In the genomic region with DNA sequence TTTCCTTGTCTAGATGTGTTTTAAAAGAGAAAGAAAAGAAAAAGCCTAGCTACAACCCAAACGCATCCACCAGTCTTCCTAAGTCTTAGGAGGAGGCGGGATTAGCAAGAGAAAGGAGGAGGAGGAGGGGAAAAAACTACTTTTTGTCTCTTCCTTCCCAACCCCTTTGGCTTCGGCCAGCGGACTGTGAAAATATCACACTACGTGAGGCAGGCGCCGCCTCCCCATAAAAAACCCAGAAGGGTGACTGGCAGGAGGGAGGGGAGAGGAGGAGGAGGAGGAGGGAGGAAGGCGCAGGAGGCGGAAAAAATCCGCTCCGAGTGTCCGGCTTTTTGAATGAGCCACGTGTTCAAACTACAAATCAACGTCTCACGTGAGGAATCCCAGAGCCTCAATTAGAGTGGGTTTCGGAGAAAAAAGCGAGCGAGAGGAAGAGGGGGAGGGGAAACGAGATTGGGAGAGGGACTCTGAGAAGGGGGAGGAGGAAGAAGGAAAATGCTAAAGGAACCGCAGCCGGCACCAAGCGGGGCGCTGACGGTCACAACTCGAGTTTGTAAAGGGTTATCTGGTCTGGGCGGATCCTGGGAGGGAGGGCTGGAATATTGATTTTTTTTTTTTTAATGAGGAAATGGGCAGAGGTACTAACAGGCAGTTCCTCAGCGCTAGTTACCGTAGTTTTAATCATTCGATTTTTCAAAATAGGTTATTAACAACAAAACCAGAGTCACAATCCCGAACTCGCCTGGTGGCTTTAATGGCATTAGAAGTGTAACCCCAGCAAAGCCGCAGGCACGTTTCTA, we compare ENCODE assay signal across 1 cellular context.
TF ChIP-seq lines count a peak whose summit lies in the region.

TSS of gene IGF2BP3 (minus strand) at position 202 of the 800 bp plus-strand sequence. CDS start 381 bp downstream, outside the sequence.

TF ChIP-seq in K562, 482 proteins besides CTCF, POLR2A, EP300 and RAD21 (continued from another document and continues in another):
- TF ChIP-seq ZMIZ1 (IDR thresholded peaks at IDR 0.05; ENCODE audit: low read depth in 2 of 2, low read length in 2 of 2) (no peak), MXI1 (IDR thresholded peaks at IDR 0.05; ENCODE audit: low read depth, low read length) (no peak), POLR3A (IDR thresholded peaks at IDR 0.05; ENCODE audit: borderline replicate concordance, extremely low read depth, insufficient read depth, insufficient read length) (no peak), ZNF12 (CRISPR knock-in tag; IDR thresholded peaks at IDR 0.05) (no peak), CREBBP (IDR thresholded peaks at IDR 0.05; ENCODE audit: low read depth, low read length) (no peak), CLOCK (CRISPR knock-in tag; IDR thresholded peaks at IDR 0.05; ENCODE audit: borderline replicate concordance) (no peak), HNRNPLL (IDR thresholded peaks at IDR 0.05; ENCODE audit: low read depth, low read length, poor library complexity, severe bottlenecking) (peak; percentile 66), DMBX1 (CRISPR knock-in tag; IDR thresholded peaks at IDR 0.05; ENCODE audit: borderline replicate concordance) (no peak), ARID3A (IDR thresholded peaks at IDR 0.05; ENCODE audit: borderline replicate concordance, low read depth, low read length) (peak; percentile 6; the same call in 1 of the 2 replicates), CREM (IDR thresholded peaks at IDR 0.05; ENCODE audit: low read depth) (peak; percentile 43; the same call in 1 of the 2 replicates), SMARCA4 (IDR thresholded peaks at IDR 0.05) (peak; percentile 87), YY1 (IDR thresholded peaks at IDR 0.05; ENCODE audit: borderline replicate concordance in 1 of 3, control insufficient read depth in 1 of 3, extremely low read depth in 1 of 3, insufficient read depth in 3 of 3, insufficient read length in 1 of 3, insufficient replicate concordance in 2 of 3, low read depth in 1 of 3, low read length in 2 of 3) (no peak), FIP1L1 (IDR thresholded peaks at IDR 0.05; ENCODE audit: low read depth, low read length, poor library complexity, severe bottlenecking) (no peak), XRCC5 (IDR thresholded peaks at IDR 0.05; ENCODE audit: low read depth, low read length) (peak; percentile 91), GABPB2 (CRISPR knock-in tag; conservative IDR thresholded peaks at IDR 0.05) (no peak), ZEB2 (IDR thresholded peaks at IDR 0.05) (peak; percentile 76), TRIM24 (IDR thresholded peaks at IDR 0.05) (peak; percentile 70 to 75), ZNF232 (CRISPR knock-in tag; IDR thresholded peaks at IDR 0.05) (no peak), MNT (conservative IDR thresholded peaks at IDR 0.05) (peak; percentile 97 to 99), ESRRA (IDR thresholded peaks at IDR 0.05; ENCODE audit: borderline replicate concordance, low read depth) (peak; percentile 37; the same call in 1 of the 2 replicates), ZNF583 (CRISPR knock-in tag; IDR thresholded peaks at IDR 0.05) (no peak), CBX3 (IDR thresholded peaks at IDR 0.05; ENCODE audit: borderline replicate concordance in 1 of 2, low read length in 2 of 2) (peak in 1 of 2 experiments; percentile 54; a peak in 1 of 3 replicates), THRAP3 (IDR thresholded peaks at IDR 0.05; ENCODE audit: borderline replicate concordance) (no peak), ZKSCAN1 (IDR thresholded peaks at IDR 0.05; ENCODE audit: low read depth, low read length) (0 out of 2 replicates have a peak, but pooled peaks have one; percentile 54), MCM5 (IDR thresholded peaks at IDR 0.05; ENCODE audit: low read depth) (no peak), SRSF3 (IDR thresholded peaks at IDR 0.05; ENCODE audit: insufficient read depth, low read length) (no peak), NR3C1 (CRISPR knock-in tag; IDR thresholded peaks at IDR 0.05) (no peak), MCM3 (IDR thresholded peaks at IDR 0.05) (no peak), PRMT5 (CRISPR knock-in tag; IDR thresholded peaks at IDR 0.05) (no peak), ZNF174 (CRISPR knock-in tag; IDR thresholded peaks at IDR 0.05) (no peak), ARHGAP35 (IDR thresholded peaks at IDR 0.05; ENCODE audit: partially characterized antibody) (no peak), CAMTA2 (CRISPR knock-in tag; conservative IDR thresholded peaks at IDR 0.05) (no peak), POLR2G (IDR thresholded peaks at IDR 0.05; ENCODE audit: low read depth, low read length) (peak; percentile 4; the same call in 1 of the 2 replicates)
- TF ChIP-seq, protein P1, sequence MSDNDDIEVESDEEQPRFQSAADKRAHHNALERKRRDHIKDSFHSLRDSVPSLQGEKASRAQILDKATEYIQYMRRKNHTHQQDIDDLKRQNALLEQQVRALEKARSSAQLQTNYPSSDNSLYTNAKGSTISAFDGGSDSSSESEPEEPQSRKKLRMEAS (CRISPR knock-in tag; IDR thresholded peaks at IDR 0.05) = peak; percentile 82
- TF ChIP-seq, protein P2, sequence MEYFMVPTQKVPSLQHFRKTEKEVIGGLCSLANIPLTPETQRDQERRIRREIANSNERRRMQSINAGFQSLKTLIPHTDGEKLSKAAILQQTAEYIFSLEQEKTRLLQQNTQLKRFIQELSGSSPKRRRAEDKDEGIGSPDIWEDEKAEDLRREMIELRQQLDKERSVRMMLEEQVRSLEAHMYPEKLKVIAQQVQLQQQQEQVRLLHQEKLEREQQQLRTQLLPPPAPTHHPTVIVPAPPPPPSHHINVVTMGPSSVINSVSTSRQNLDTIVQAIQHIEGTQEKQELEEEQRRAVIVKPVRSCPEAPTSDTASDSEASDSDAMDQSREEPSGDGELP (CRISPR knock-in tag; IDR thresholded peaks at IDR 0.05; ENCODE audit: borderline replicate concordance) = peak; percentile 71; the same call in 1 of the 2 replicates
- TF ChIP-seq, protein P3, sequence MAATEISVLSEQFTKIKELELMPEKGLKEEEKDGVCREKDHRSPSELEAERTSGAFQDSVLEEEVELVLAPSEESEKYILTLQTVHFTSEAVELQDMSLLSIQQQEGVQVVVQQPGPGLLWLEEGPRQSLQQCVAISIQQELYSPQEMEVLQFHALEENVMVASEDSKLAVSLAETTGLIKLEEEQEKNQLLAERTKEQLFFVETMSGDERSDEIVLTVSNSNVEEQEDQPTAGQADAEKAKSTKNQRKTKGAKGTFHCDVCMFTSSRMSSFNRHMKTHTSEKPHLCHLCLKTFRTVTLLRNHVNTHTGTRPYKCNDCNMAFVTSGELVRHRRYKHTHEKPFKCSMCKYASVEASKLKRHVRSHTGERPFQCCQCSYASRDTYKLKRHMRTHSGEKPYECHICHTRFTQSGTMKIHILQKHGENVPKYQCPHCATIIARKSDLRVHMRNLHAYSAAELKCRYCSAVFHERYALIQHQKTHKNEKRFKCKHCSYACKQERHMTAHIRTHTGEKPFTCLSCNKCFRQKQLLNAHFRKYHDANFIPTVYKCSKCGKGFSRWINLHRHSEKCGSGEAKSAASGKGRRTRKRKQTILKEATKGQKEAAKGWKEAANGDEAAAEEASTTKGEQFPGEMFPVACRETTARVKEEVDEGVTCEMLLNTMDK (IDR thresholded peaks at IDR 0.05; ENCODE audit: borderline replicate concordance, insufficient read depth, low read depth, low read length, poor library complexity, severe bottlenecking) = no peak
- TF ChIP-seq, protein P4, sequence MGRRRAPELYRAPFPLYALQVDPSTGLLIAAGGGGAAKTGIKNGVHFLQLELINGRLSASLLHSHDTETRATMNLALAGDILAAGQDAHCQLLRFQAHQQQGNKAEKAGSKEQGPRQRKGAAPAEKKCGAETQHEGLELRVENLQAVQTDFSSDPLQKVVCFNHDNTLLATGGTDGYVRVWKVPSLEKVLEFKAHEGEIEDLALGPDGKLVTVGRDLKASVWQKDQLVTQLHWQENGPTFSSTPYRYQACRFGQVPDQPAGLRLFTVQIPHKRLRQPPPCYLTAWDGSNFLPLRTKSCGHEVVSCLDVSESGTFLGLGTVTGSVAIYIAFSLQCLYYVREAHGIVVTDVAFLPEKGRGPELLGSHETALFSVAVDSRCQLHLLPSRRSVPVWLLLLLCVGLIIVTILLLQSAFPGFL (CRISPR knock-in tag; IDR thresholded peaks at IDR 0.05) = no peak
- TF ChIP-seq, protein P5, sequence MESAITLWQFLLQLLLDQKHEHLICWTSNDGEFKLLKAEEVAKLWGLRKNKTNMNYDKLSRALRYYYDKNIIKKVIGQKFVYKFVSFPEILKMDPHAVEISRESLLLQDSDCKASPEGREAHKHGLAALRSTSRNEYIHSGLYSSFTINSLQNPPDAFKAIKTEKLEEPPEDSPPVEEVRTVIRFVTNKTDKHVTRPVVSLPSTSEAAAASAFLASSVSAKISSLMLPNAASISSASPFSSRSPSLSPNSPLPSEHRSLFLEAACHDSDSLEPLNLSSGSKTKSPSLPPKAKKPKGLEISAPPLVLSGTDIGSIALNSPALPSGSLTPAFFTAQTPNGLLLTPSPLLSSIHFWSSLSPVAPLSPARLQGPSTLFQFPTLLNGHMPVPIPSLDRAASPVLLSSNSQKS (CRISPR knock-in tag; IDR thresholded peaks at IDR 0.05) = no peak
- TF ChIP-seq, protein P6, sequence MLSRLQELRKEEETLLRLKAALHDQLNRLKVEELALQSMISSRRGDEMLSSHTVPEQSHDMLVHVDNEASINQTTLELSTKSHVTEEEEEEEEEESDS (CRISPR knock-in tag; IDR thresholded peaks at IDR 0.05) = no peak
